Comparison of ENCODE assay signal across 9 cellular contexts in the genomic region with DNA sequence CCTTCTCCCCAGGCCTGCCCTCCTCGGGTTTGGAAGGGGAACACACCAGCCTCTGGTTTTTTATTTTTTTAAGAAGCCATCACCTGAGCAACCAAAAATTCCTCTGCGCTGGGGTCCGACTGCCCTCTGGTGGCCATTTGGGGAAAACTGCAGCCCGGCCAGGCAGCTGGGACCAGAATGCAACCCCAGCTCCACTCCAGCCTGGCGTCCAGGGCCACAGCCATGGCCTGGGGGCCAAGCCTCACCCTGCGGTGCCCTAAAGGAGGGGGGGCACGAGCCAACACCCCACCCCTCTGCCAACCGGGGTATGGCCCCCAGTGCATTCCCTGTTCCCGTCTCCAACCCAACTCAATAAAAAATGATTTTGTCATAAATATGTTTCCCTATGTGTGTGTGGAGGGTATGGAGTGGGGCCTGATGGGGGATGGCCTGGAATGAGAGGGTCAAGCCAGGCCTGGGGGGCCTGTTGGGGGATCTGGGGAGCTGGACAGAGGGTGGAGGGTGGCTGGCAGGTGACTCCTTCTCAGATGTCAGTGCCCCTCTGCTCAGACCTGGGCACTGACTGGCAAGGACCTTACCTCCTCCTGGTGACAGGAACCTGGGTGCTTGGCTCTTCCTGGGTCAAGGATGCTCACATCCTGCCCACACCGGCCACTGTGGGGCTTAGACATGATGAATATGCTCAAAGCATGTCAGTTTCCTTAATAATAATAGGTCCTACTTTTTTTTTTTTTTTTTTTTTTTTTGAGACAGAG. TPM values are rescaled to one million over a fixed set of nuclear protein-coding genes. Genes with fewer than 3 reads are reported as not detected.
DNase-seq lines count a peak whose midpoint lies in the region; ATAC-seq and TF ChIP-seq lines count a peak whose summit lies in the region.
"Had no signal": no experiment of that assay in that cellular context is flagged by ENCODE, and none has a peak within 500 bp of the region (broad histone marks: within the 10 kb centered on the region; RNA-seq: fewer than 3 reads in every experiment).

No MANE protein-coding gene starts in this region.

- ATAC-seq in left lobe of liver = peak; percentile 86
- no peak for ATAC-seq in HG02852 (IDR thresholded peaks at IDR 0.05; ENCODE audit: unreplicated experiment)

- H3K4me3 ChIP-seq in AG10803 (ENCODE audit: low read length) = no peak overlapping the region

- peak; percentile 68 for DNase-seq in AG10803 (ENCODE audit: low read depth)
- DNase-seq in GM20000 (ENCODE audit: low spot score) = peak; percentile 86
- peak; percentile 82 for DNase-seq in NCI-H2171 treated with DMSO at 0.1 percent for 48 hours (lab: John Stamatoyannopoulos, UW)
- DNase-seq in activated CD4-positive, CD25-positive, alpha-beta regulatory T cell treated with anti-CD3 and anti-CD28 coated beads, Interleukin-2, amount 50 U/mL, for 72 hours = peak; percentile 80
- peak in 52 of 61 donors; percentile 13 to 83 (median 55) for DNase-seq in caudate nucleus (lab: John Stamatoyannopoulos, UW)
- peak; percentile 76 for DNase-seq in left lobe of liver (ENCODE audit: low spot score)
- DNase-seq in stimulated activated CD4-positive, alpha-beta T cell treated with anti-CD3 and anti-CD28 coated beads, Interleukin-4, amount 100 ng/mL, for 48 hours (ENCODE audit: low read depth in 2 of 2) = peak; percentile 69 to 73

- TF ChIP-seq CTCF in AG10803 (conservative IDR thresholded peaks at IDR 0.05; ENCODE audit: low read length) (peak; percentile 85), GM20000 (IDR thresholded peaks at IDR 0.05; ENCODE audit: extremely low read depth, missing control alignments) (peak; percentile 90)

- H3K27ac ChIP-seq in caudate nucleus (ENCODE audit: low read depth, low read length) = no peak overlapping the region

RNA-seq across cellular contexts. Expression of gene GPR3, which starts 3.2 kb away (rescaled TPM):
- total RNA-seq in left lobe of liver = not detected

RNA-seq across cellular contexts. Expression of gene CD164L2, which starts 12.5 kb away (rescaled TPM):
- not detected for total RNA-seq in left lobe of liver
- total RNA-seq: temporal lobe had no signal

RNA-seq across cellular contexts. Expression of gene FCN3, which starts 21.0 kb away (rescaled TPM):
- 101 TPM for total RNA-seq in left lobe of liver

RNA-seq across cellular contexts. Expression of gene MAP3K6, which starts 28.9 kb away (rescaled TPM):
- 7.1 TPM for total RNA-seq in left lobe of liver

RNA-seq across cellular contexts. Expression of gene SYTL1, which starts 53.8 kb away (rescaled TPM):
- total RNA-seq in left lobe of liver = 0.81 TPM
